ENCODE assay signal across 32 cellular contexts in genomic region chr12:132557291-132557968, GRCh38. TPM values are rescaled to one million over a fixed set of nuclear protein-coding genes. Genes with fewer than 3 reads are reported as not detected.
"Had no signal": no experiment of that assay in that cellular context is flagged by ENCODE, and none has a peak within 500 bp of the region (broad histone marks: within the 10 kb centered on the region; RNA-seq: fewer than 3 reads in every experiment).

No MANE protein-coding gene starts in this region.

- H3K4me3 ChIP-seq: body of pancreas, cardiac muscle cell, coronary artery, dorsolateral prefrontal cortex, heart right ventricle, pancreas, prostate gland, sigmoid colon, upper lobe of left lung had no signal

- H3K36me3 ChIP-seq: cardiac muscle cell, pancreas, prostate gland had no signal

- H3K36me3 Mint-ChIP-seq: activated naive CD4-positive, alpha-beta T cell treated with anti-CD3 and anti-CD28 coated beads, Interleukin-2, amount 50 U/mL, for 72 hours had no signal

- H3K27ac ChIP-seq: body of pancreas, cardiac muscle cell, coronary artery, dorsolateral prefrontal cortex, heart right ventricle, pancreas, prostate gland, sigmoid colon, upper lobe of left lung had no signal

- H3K9me3 ChIP-seq: body of pancreas, heart right ventricle, pancreas, prostate gland, sigmoid colon, upper lobe of left lung had no signal

- H3K27me3 ChIP-seq: body of pancreas, cardiac muscle cell, dorsolateral prefrontal cortex, pancreas, sigmoid colon, upper lobe of left lung had no signal

- H3K9me3 Mint-ChIP-seq: activated naive CD4-positive, alpha-beta T cell treated with anti-CD3 and anti-CD28 coated beads, Interleukin-2, amount 50 U/mL, for 72 hours; activated T-cell treated with anti-CD3 and anti-CD28 coated beads, Interleukin-2, amount 50 U/mL, for 72 hours; memory B cell; naive thymus-derived CD4-positive, alpha-beta T cell; stimulated activated memory B cell treated with anti-CD40 and anti-IgM and Interleukin-4, amounts not matched to agents 10 μg/mL and 1 μg/mL and 100 μg/mL, for 72 hours; stimulated activated naive CD8-positive, alpha-beta T cell treated with anti-CD3 and anti-CD28 coated beads, Interleukin-15, amount 100 ng/mL, for 72 hours; T-cell; T-helper 2 cell treated with Interferon-gamma antibody and Interleukin-4, amounts not matched to agents 5 μg/mL and 100 μg/mL, for 36 hours had no signal

- H3K27ac Mint-ChIP-seq: activated naive CD4-positive, alpha-beta T cell treated with anti-CD3 and anti-CD28 coated beads, Interleukin-2, amount 50 U/mL, for 72 hours; activated T-cell treated with anti-CD3 and anti-CD28 coated beads, Interleukin-2, amount 50 U/mL, for 72 hours; memory B cell; naive thymus-derived CD4-positive, alpha-beta T cell; stimulated activated memory B cell treated with anti-CD40 and anti-IgM and Interleukin-4, amounts not matched to agents 10 μg/mL and 1 μg/mL and 100 μg/mL, for 72 hours; T-cell; T-helper 2 cell treated with Interferon-gamma antibody and Interleukin-4, amounts not matched to agents 5 μg/mL and 100 μg/mL, for 36 hours had no signal

- H3K27me3 Mint-ChIP-seq: memory B cell; stimulated activated memory B cell treated with anti-CD40 and anti-IgM and Interleukin-4, amounts not matched to agents 10 μg/mL and 1 μg/mL and 100 μg/mL, for 72 hours had no signal

- ATAC-seq: activated naive CD4-positive, alpha-beta T cell treated with anti-CD3 and anti-CD28 coated beads, Interleukin-2, amount 50 U/mL, for 72 hours; activated T-cell treated with anti-CD3 and anti-CD28 coated beads, Interleukin-2, amount 50 U/mL, for 72 hours; body of pancreas; esophagus mucosa; heart right ventricle; naive thymus-derived CD4-positive, alpha-beta T cell; pancreas; stimulated activated memory B cell treated with anti-CD40 and anti-IgM and Interleukin-4, amounts not matched to agents 10 μg/mL and 1 μg/mL and 100 μg/mL, for 72 hours; stimulated activated naive CD8-positive, alpha-beta T cell treated with anti-CD3 and anti-CD28 coated beads, Interleukin-15, amount 100 ng/mL, for 72 hours; T-cell had no signal

- DNase-seq: activated CD4-positive, alpha-beta T cell treated with anti-CD3 and anti-CD28 coated beads for 4 hours; activated CD4-positive, alpha-beta T cell treated with anti-CD3 and anti-CD28 coated beads, Interleukin-2, amount 50 U/mL, for 4 hours; activated CD4-positive, CD25-positive, alpha-beta regulatory T cell; activated naive CD4-positive, alpha-beta T cell; activated T-cell treated with anti-CD3 and anti-CD28 coated beads for 4 hours; activated T-cell treated with anti-CD3 and anti-CD28 coated beads, Interleukin-2, amount 50 U/mL, for 72 hours; anterior cingulate cortex; body of pancreas; cerebellar nuclear complex; dorsolateral prefrontal cortex; foreskin fibroblast; heart right ventricle; midbrain; nucleus accumbens; pancreas; sigmoid colon; small intestine; stimulated activated CD4-positive, alpha-beta T cell treated with anti-CD3 and anti-CD28 coated beads, Interleukin-4, amount 100 ng/mL, for 24 hours; stimulated activated naive CD8-positive, alpha-beta T cell treated with anti-CD3 and anti-CD28 coated beads, Interleukin-15, amount 100 ng/mL, for 72 hours had no signal

- H3K4me3 Mint-ChIP-seq: memory B cell; stimulated activated memory B cell treated with anti-CD40 and anti-IgM and Interleukin-4, amounts not matched to agents 10 μg/mL and 1 μg/mL and 100 μg/mL, for 72 hours had no signal

RNA-seq across cellular contexts. Expression of gene LRCOL1, which starts 53.0 kb away (rescaled TPM):
- total RNA-seq: activated naive CD4-positive, alpha-beta T cell treated with anti-CD3 and anti-CD28 coated beads, Interleukin-2, amount 50 U/mL, for 72 hours; activated T-cell treated with anti-CD3 and anti-CD28 coated beads, Interleukin-2, amount 50 U/mL, for 72 hours; body of pancreas; cardiac muscle cell; kidney epithelial cell; lower leg skin; naive thymus-derived CD4-positive, alpha-beta T cell; pancreas; T-cell had no signal
